In the genomic region with DNA sequence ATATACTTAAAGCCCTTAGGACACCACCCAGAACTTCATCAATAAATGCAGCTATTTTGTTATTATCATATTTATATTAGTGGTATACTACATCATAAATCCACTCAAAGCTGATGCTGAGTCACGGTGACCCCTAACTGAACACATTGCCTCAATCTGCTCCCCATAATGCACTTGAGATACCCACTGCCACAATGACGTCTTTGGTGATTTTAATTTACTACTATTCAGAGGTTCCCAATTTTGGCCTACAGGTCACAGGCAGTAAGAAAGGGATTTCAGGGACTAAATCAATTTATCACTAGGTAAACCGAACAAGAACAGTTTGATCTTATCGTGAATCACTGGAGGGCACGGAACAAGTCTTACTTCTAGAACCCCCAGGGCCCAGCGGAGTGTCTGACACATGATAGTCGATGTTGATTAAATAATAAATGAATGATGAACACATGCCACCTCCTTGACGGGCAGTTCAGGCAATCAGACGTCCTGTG, we compare ENCODE assay signal across 8 cellular contexts. TPM values are rescaled to one million over a fixed set of nuclear protein-coding genes. Genes with fewer than 3 reads are reported as not detected.
DNase-seq lines count a peak whose midpoint lies in the region; ATAC-seq and TF ChIP-seq lines count a peak whose summit lies in the region.

No MANE protein-coding gene starts in this region.

- H3K36me3 Mint-ChIP-seq in MCF 10A (ENCODE audit: insufficient read depth, unreplicated experiment) = no peaks in the 10 kb centered on the region

- H3K9me3 Mint-ChIP-seq in MCF 10A (ENCODE audit: unreplicated experiment) = no peaks in the 10 kb centered on the region

- no peaks in the 10 kb centered on the region for H3K27me3 Mint-ChIP-seq in MCF 10A (ENCODE audit: insufficient read depth, unreplicated experiment)

- H3K27ac ChIP-seq in right atrium auricular region = peak overlapping the region; percentile 92 to 95
- H3K27ac ChIP-seq in mesodermal cell (ENCODE audit: low read depth, low read length, severe bottlenecking) = no peak overlapping the region
- peak overlapping the region; percentile 93 to 96 for H3K27ac ChIP-seq in uterus

- no peak for TF ChIP-seq POLR2A in uterus (IDR thresholded peaks at IDR 0.05)

- peaks cover 0 to 11% of the 10 kb centered on the region in 2 donors for H3K4me1 ChIP-seq in right atrium auricular region
- peaks cover 5% of the 10 kb centered on the region for H3K4me1 ChIP-seq in mesodermal cell (ENCODE audit: control insufficient read depth, insufficient read depth, low read length, poor library complexity, severe bottlenecking)
- no peaks in the 10 kb centered on the region for H3K4me1 ChIP-seq in uterus

- H3K4me3 ChIP-seq in right atrium auricular region (peak overlapping the region; percentile 87 to 94), mesodermal cell (ENCODE audit: extremely low read depth, insufficient read depth, low read length, poor library complexity, severe bottlenecking) (peak overlapping the region; percentile 94), uterus (peak overlapping the region; percentile 67 to 81)

- TSS peak; percentile 74 for BruUV-seq in MCF 10A (replicated peaks; lab: Mats Ljungman, UMichigan)

- H3K9me3 ChIP-seq in right atrium auricular region = no peaks in the 10 kb centered on the region
- no peaks in the 10 kb centered on the region for H3K9me3 ChIP-seq in mesodermal cell (ENCODE audit: control insufficient read depth, low read length)
- H3K9me3 ChIP-seq in uterus = no peaks in the 10 kb centered on the region

- TF ChIP-seq CTCF in right atrium auricular region (IDR thresholded peaks at IDR 0.05) = no peak
- no peak for TF ChIP-seq CTCF in MCF 10A (IDR thresholded peaks at IDR 0.05; ENCODE audit: unreplicated experiment)
- TF ChIP-seq CTCF in uterus (IDR thresholded peaks at IDR 0.05) = no peak

- H3K27ac Mint-ChIP-seq in MCF 10A (ENCODE audit: low read depth, unreplicated experiment) = peak overlapping the region; percentile 71

- H3K4me3 Mint-ChIP-seq in MCF 10A (ENCODE audit: unreplicated experiment) = peak overlapping the region; percentile 70

- intact Hi-C loops in left cardiac atrium (cut with DNase I) = loop anchor here (1.0 to 5.0 kb wide), 2 partner anchors 70 kb away; a partner anchor contains a TSS
- intact Hi-C loops in MCF 10A (cut with micrococcal nuclease) = loop anchor here (2.0 to 10.0 kb wide), 4 partner anchors 31 to 307 kb away; a partner anchor contains a TSS
- intact Hi-C loops in uterus (cut with DNase I; ENCODE audit: low total_unique reads) = loop anchor here (5.0 kb wide), 1 partner anchor 70 kb away; a partner anchor contains a TSS

- no peak for ATAC-seq in left cardiac atrium
- ATAC-seq in HG02981 (IDR thresholded peaks at IDR 0.05; ENCODE audit: unreplicated experiment) = no peak
- ATAC-seq in HG02571 (IDR thresholded peaks at IDR 0.05; ENCODE audit: unreplicated experiment) = no peak

- 57 to 80% methylated on average over 5 to 9 of the region's 9 CpGs for WGBS in mesodermal cell (ENCODE audit: insufficient coverage in 2 of 2), 2 experiments

- CTCF ChIA-PET in MCF 10A (lab: Yijun Ruan, JAX) = interaction anchor here (0.6 to 4.0 kb wide), 19 partner anchors 11 to 287 kb away, joined by 3 to 131 read pairs (median 4); a partner anchor contains a TSS

- DNase-seq in right atrium auricular region (ENCODE audit: low spot score) = no peak
- no peak for DNase-seq in left cardiac atrium
- no peak for DNase-seq in MCF 10A (ENCODE audit: unreplicated experiment)
- DNase-seq in uterus = no peak
- no peak for DNase-seq in CD1c-positive myeloid dendritic cell (ENCODE audit: extremely low spot score)

- H3K27me3 ChIP-seq in right atrium auricular region (no peaks in the 10 kb centered on the region), uterus (no peaks in the 10 kb centered on the region)

- POLR2A ChIA-PET in MCF 10A (lab: Yijun Ruan, JAX) = interaction anchor here (0.6 to 7.0 kb wide), 15 partner anchors 11 to 158 kb away, joined by 3 to 298 read pairs (median 4); a partner anchor contains a TSS

- H3K4me1 Mint-ChIP-seq in MCF 10A (ENCODE audit: insufficient read depth, unreplicated experiment) = peaks cover 35% of the 10 kb centered on the region

- H3K36me3 ChIP-seq in right atrium auricular region (no peaks in the 10 kb centered on the region), mesodermal cell (ENCODE audit: control insufficient read depth, insufficient read depth, low read length) (peaks cover 8% of the 10 kb centered on the region), uterus (no peaks in the 10 kb centered on the region)

RNA-seq across cellular contexts. Expression of a gene that starts 0.5 kb away (rescaled TPM):
- total RNA-seq in right atrium auricular region (1 to 10 TPM; 5.5 to 7.1 TPM), left cardiac atrium (10 to 100 TPM in 1 of 2 donors, 1 to 10 TPM in 1; 9.0 to 12.3 TPM), MCF 10A (2022) (73.6 and 81.5 TPM in 2 replicates), uterus (10 to 100 TPM; 23.5 to 41.3 (median 39.5) TPM)
- 34.5 TPM for polyA plus RNA-seq in mesodermal cell (2013, experiment 1 of 2)
- polyA plus RNA-seq in mesodermal cell (2013, experiment 2 of 2) = 35.7 TPM

RNA-seq across cellular contexts. Expression of a gene that starts 16.9 kb away (rescaled TPM):
- total RNA-seq in right atrium auricular region (1 to 10 TPM in 1 of 2 donors, under 1 TPM in 1; 0.86 to 1.1 TPM), left cardiac atrium (1 to 10 TPM; 1.4 to 1.6 TPM), MCF 10A (2022) (0.72 and 0.86 TPM in 2 replicates), uterus (1 to 10 TPM; 2.1 to 3.9 (median 3.8) TPM)
- polyA plus RNA-seq in mesodermal cell (2013, experiment 1 of 2) = 1.00 TPM
- polyA plus RNA-seq in mesodermal cell (2013, experiment 2 of 2) = 0.56 TPM
